Comparison of ENCODE assay signal across 8 cellular contexts in the genomic region with DNA sequence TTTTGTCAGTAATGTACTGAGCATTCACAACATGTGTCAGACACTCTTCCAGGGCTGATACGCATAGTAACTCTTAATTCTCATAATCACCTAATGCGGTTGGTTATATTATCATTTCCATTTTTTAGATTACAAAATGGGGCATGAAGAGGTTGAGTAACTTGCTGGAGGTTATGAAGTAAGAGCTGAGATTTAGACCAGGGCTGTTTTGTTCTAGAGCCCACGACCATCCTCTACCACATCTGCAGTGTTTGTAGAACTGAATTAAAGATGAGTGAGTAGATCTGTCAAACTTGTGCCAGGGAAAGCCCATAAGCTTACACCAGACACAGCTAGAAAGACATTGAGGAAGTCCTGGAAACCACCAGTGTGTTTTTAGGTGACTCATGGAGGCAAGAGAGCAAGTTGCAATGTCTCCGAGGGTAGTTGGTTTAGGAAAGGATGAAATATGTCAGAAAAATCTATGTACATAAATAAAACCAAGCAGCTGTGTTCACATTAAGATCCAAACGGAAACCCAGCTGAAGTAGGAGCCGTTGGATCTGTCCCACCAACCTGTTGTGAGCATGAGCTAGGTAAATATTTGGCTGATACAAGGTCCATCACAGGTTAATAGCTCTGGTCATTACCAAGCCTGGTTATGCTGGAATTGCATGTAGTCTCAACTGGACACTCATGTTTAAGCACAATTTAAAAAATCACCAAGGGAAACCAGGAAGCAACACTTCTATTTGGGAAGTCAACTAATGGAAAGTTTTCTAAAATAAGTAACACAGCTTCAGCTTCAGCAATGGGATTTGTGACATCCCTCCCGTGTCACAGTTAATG. TPM values are rescaled to one million over a fixed set of nuclear protein-coding genes. Genes with fewer than 3 reads are reported as not detected.
DNase-seq lines count a peak whose midpoint lies in the region; ATAC-seq and TF ChIP-seq lines count a peak whose summit lies in the region.

No MANE protein-coding gene starts in this region.

- ATAC-seq in RWPE2 (ENCODE audit: low read depth): peak; percentile 93
- no peak for ATAC-seq in sciatic nerve

- H3K79me2 ChIP-seq in fibroblast of lung (ENCODE audit: control insufficient read depth, insufficient read depth, low read length): no peaks in the 10 kb centered on the region

- no peak overlapping the region for H3K9ac ChIP-seq in fibroblast of lung (ENCODE audit: insufficient read depth, low read length)

- peak overlapping the region; percentile 48 for H3K4me2 ChIP-seq in fibroblast of lung (ENCODE audit: extremely low read depth, insufficient read depth, low read length)

- no peaks in the 10 kb centered on the region for H4K20me1 ChIP-seq in fibroblast of lung (ENCODE audit: control insufficient read depth, extremely low read depth, insufficient read depth, low read length)

- H3K9me3 ChIP-seq in RWPE2 (ENCODE audit: severe bottlenecking) (no peaks in the 10 kb centered on the region), fibroblast of lung (ENCODE audit: control insufficient read depth, insufficient read depth, low read depth, low read length) (no peaks in the 10 kb centered on the region)

- H3K36me3 ChIP-seq in RWPE2 (ENCODE audit: low read depth) (no peaks in the 10 kb centered on the region), fibroblast of lung (ENCODE audit: control insufficient read depth, insufficient read depth, low read length) (no peaks in the 10 kb centered on the region), H7 (replicated peaks; ENCODE audit: control insufficient read depth, insufficient read depth, low read length) (no peaks in the 10 kb centered on the region)

- H3K4me1 ChIP-seq in RWPE2 (ENCODE audit: insufficient read depth, poor library complexity, severe bottlenecking) (peaks cover 7% of the 10 kb centered on the region), fibroblast of lung (ENCODE audit: control insufficient read depth, extremely low read depth, insufficient read depth, low read length) (peaks cover 10% of the 10 kb centered on the region)

- TF ChIP-seq CTCF in RWPE2 (IDR thresholded peaks at IDR 0.05; ENCODE audit: poor library complexity, severe bottlenecking): no peak
- no peak for TF ChIP-seq CTCF in fibroblast of lung (conservative IDR thresholded peaks at IDR 0.05 in 1 of 2, IDR thresholded peaks at IDR 0.05 in 1 of 2; ENCODE audit: low read depth in 1 of 2, low read length in 2 of 2)
- no peak for TF ChIP-seq CTCF in GM13976 (IDR thresholded peaks at IDR 0.05; ENCODE audit: borderline replicate concordance, control extremely low read depth, extremely low read depth, insufficient read depth, missing control alignments)

- no peaks in the 10 kb centered on the region for H3K27me3 ChIP-seq in RWPE2 (ENCODE audit: insufficient read depth, poor library complexity, severe bottlenecking)
- H3K27me3 ChIP-seq in fibroblast of lung (ENCODE audit: control insufficient read depth, insufficient read depth, low read length): no peaks in the 10 kb centered on the region
- H3K27me3 ChIP-seq in H7 (ENCODE audit: control insufficient read depth, insufficient read depth, low read length): no peaks in the 10 kb centered on the region

- intact Hi-C loops in sciatic nerve (cut with DNase I): no loop called here

- DNase-seq in HCEC 1CT (peak; percentile 84), RWPE2 (ENCODE audit: low spot score) (no peak), fibroblast of lung (ENCODE audit: low read depth in 2 of 2) (peak; percentile 89 to 92), GM13976 (ENCODE audit: low spot score) (no peak), H7 (no peak), sciatic nerve (ENCODE audit: low spot score) (no peak), cerebellar nuclear complex (lab: John Stamatoyannopoulos, UW) (no peak)

- H3K4me3 ChIP-seq in RWPE2 (ENCODE audit: severe bottlenecking) (no peak overlapping the region), fibroblast of lung (replicated peaks in 1 of 4; ENCODE audit: control extremely low read depth in 1 of 4, insufficient read depth in 1 of 4, low read depth in 3 of 4, low read length in 4 of 4) (no peak overlapping the region), skin epidermis (no peak overlapping the region), H7 (ENCODE audit: insufficient read depth, low read depth, low read length) (no peak overlapping the region)

- H2AFZ ChIP-seq in fibroblast of lung (ENCODE audit: low read length): no peak overlapping the region

- in situ Hi-C loops in GM13976 (cut with MboI; ENCODE audit: low sequenced_read_pairs, unreplicated experiment): no loop called here

- H3K27ac ChIP-seq in RWPE2 (ENCODE audit: poor library complexity, severe bottlenecking) (peak overlapping the region; percentile 6), fibroblast of lung (ENCODE audit: insufficient read depth, low read length) (peak overlapping the region; percentile 56), skin epidermis (peak overlapping the region in 18 of 21 experiments; percentile 1 to 90 (median 58))

RNA-seq across cellular contexts. Expression of gene PLEKHG3, which starts 49.9 kb away (rescaled TPM):
- total RNA-seq in fibroblast of lung: 0.17 and 2.3 TPM in 2 replicates
- polyA plus RNA-seq in fibroblast of lung: 2.5 and 3.0 TPM in 2 replicates
- 4.1 and 6.8 TPM in 2 replicates for polyA plus RNA-seq in fibroblast of lung (2012)
- 3.5 and 11.3 TPM in 2 replicates for polyA minus RNA-seq in fibroblast of lung (ENCODE audit: low replicate concordance)
- 36.7 and 47.0 TPM in 2 replicates for total RNA-seq in H7 (2014; rRNA removed; shearing (Covaris generic))
- 101 TPM for total RNA-seq in sciatic nerve

Comparison
In these comparisons a context has a peak if more than half of its experiments do, and no peak if none do; other contexts are left out.
1. DNase-seq: peak in HCEC 1CT (single experiment) and fibroblast of lung (2 of 2); none in RWPE2 (single experiment), GM13976 (single experiment), H7 (single experiment), sciatic nerve (single experiment) and cerebellar nuclear complex (0 of 2).
2. H3K27ac ChIP-seq: peak in every context shown above with its lines; median percentile 58 in skin epidermis; 56 in fibroblast of lung; 6 in RWPE2.
3. RNA of gene PLEKHG3, which starts 49.9 kb away (total RNA-seq): 101 TPM in sciatic nerve (single experiment) and 36.7 to 47.0 TPM in H7; 0.17 to 2.3 TPM in fibroblast of lung; every median in the first group is over 10 times any median in the second.